8 cellular contexts compared by ENCODE assay signal in genomic region chr5:178130576-178131445, GRCh38. TPM values are rescaled to one million over a fixed set of nuclear protein-coding genes. Genes with fewer than 3 reads are reported as not detected.
A peak's percentile ranks its signal among the peaks of the same experiment; 100 is the strongest.
DNase-seq lines count a peak whose midpoint lies in the region; ATAC-seq and TF ChIP-seq lines count a peak whose summit lies in the region.

A gene with protein sequence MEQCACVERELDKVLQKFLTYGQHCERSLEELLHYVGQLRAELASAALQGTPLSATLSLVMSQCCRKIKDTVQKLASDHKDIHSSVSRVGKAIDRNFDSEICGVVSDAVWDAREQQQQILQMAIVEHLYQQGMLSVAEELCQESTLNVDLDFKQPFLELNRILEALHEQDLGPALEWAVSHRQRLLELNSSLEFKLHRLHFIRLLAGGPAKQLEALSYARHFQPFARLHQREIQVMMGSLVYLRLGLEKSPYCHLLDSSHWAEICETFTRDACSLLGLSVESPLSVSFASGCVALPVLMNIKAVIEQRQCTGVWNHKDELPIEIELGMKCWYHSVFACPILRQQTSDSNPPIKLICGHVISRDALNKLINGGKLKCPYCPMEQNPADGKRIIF (plus strand): TSS chr5:178131014. CDS start chr5:178138120, 7,106 bp downstream.

- H3K27ac ChIP-seq in HUES64 (ENCODE audit: low read depth, low read length), result peak within 1 kb of the TSS; percentile 99
- peak within 1 kb of the TSS; percentile 85 to 90 (median 86) for H3K27ac ChIP-seq in Peyer's patch
- H3K27ac ChIP-seq in esophagus (ENCODE audit: low read depth in 2 of 2, low read length in 1 of 2), result peak within 1 kb of the TSS; percentile 90 to 94

- peaks cover 15% of the 10 kb centered on the region for H3K36me3 Mint-ChIP-seq in activated T-cell treated with anti-CD3 and anti-CD28 coated beads, Interleukin-2, amount 50 U/mL, for 4 hours (ENCODE audit: insufficient read depth)

- TF ChIP-seq CTCF in Peyer's patch (IDR thresholded peaks at IDR 0.05), result peak in 1 of 6 experiments; percentile 6

- H3K4me3 ChIP-seq in HUES64 (ENCODE audit: low read length), result peak within 1 kb of the TSS; percentile 80
- peak within 1 kb of the TSS; percentile 62 to 77 (median 74) for H3K4me3 ChIP-seq in Peyer's patch
- peak within 1 kb of the TSS; percentile 67 to 98 for H3K4me3 ChIP-seq in esophagus (ENCODE audit: low read depth in 1 of 2, low read length in 2 of 2)
- peak within 1 kb of the TSS; percentile 78 for H3K4me3 ChIP-seq in mucosa of stomach (ENCODE audit: low read length)

- WGBS in HUES64, result under 1% methylated on average over 102 of the region's 102 CpGs
- 0 to 1% methylated on average over 82 to 102 of the region's 102 CpGs for WGBS in esophagus, 2 donors

- H3K36me3 ChIP-seq in HUES64 (ENCODE audit: insufficient read depth, low read length) (peaks cover 20% of the 10 kb centered on the region), Peyer's patch (peaks cover 0 to 17% (median 0%) of the 10 kb centered on the region in 3 donors), esophagus (ENCODE audit: control insufficient read depth in 2 of 2, insufficient read depth in 2 of 2, low read length in 1 of 2) (peaks cover 2 to 7% of the 10 kb centered on the region in 2 donors), mucosa of stomach (ENCODE audit: control insufficient read depth, insufficient read depth, low read length) (peaks cover under 1% of the 10 kb centered on the region)

- no peaks in the 10 kb centered on the region for H3K27me3 Mint-ChIP-seq in activated T-cell treated with anti-CD3 and anti-CD28 coated beads, Interleukin-2, amount 50 U/mL, for 4 hours (ENCODE audit: low read depth)

- H3K27me3 ChIP-seq in HUES64 (ENCODE audit: insufficient read depth, low read length) (no peaks in the 10 kb centered on the region), Peyer's patch (no peaks in the 10 kb centered on the region), esophagus (ENCODE audit: control insufficient read depth in 1 of 2, insufficient read depth in 2 of 2, low read length in 2 of 2) (no peaks in the 10 kb centered on the region), mucosa of stomach (ENCODE audit: control insufficient read depth, insufficient read depth, low read length) (no peaks in the 10 kb centered on the region)

- TF ChIP-seq POLR2A in Peyer's patch (IDR thresholded peaks at IDR 0.05), result peak; percentile 58 to 79

- DNase-seq in DMS114 treated with DMSO at 0.1 percent for 48 hours (lab: John Stamatoyannopoulos, UW; ENCODE audit: unreplicated experiment) (peak; percentile 49), Peyer's patch (peak; percentile 77 to 92 (median 92))
- peak; percentile 71 for DNase-seq in activated T-cell treated with anti-CD3 and anti-CD28 coated beads, Interleukin-2, amount 50 U/mL, for 4 hours
- DNase-seq in stimulated activated CD8-positive, alpha-beta memory T cell treated with anti-CD3 and anti-CD28 coated beads, Interleukin-7, amount 100 ng/mL, for 24 hours (ENCODE audit: low read depth), result peak; percentile 62

- peak within 1 kb of the TSS; percentile 89 for H3K4me3 Mint-ChIP-seq in activated T-cell treated with anti-CD3 and anti-CD28 coated beads, Interleukin-2, amount 50 U/mL, for 4 hours

- H3K9ac ChIP-seq in HUES64 (ENCODE audit: low read depth, low read length), result peak within 1 kb of the TSS; percentile 94
- peak within 1 kb of the TSS; percentile 87 for H3K9ac ChIP-seq in mucosa of stomach (ENCODE audit: low read length)

- peaks cover 25% of the 10 kb centered on the region for H3K4me1 Mint-ChIP-seq in activated T-cell treated with anti-CD3 and anti-CD28 coated beads, Interleukin-2, amount 50 U/mL, for 4 hours (ENCODE audit: low read depth)

- peak; percentile 77 for ATAC-seq in GM21447 (IDR thresholded peaks at IDR 0.05; ENCODE audit: unreplicated experiment)
- ATAC-seq in activated T-cell treated with anti-CD3 and anti-CD28 coated beads, Interleukin-2, amount 50 U/mL, for 4 hours, result peak; percentile 93 to 96

- H3K4me1 ChIP-seq in HUES64 (ENCODE audit: insufficient read depth, low read length) (peaks cover 15% of the 10 kb centered on the region), Peyer's patch (peaks cover 0 to 15% (median 0%) of the 10 kb centered on the region in 4 donors), esophagus (ENCODE audit: control insufficient read depth in 2 of 2, insufficient read depth in 2 of 2, low read length in 1 of 2) (peaks cover 0 to 4% of the 10 kb centered on the region in 2 donors), mucosa of stomach (ENCODE audit: control insufficient read depth, insufficient read depth, low read length) (no peaks in the 10 kb centered on the region)

- H3K9me3 ChIP-seq in HUES64 (ENCODE audit: insufficient read depth, low read depth, low read length) (no peaks in the 10 kb centered on the region), Peyer's patch (no peaks in the 10 kb centered on the region), esophagus (ENCODE audit: control insufficient read depth in 2 of 2, insufficient read depth in 1 of 2, low read depth in 1 of 2, low read length in 1 of 2) (no peaks in the 10 kb centered on the region), mucosa of stomach (ENCODE audit: control insufficient read depth, low read length) (no peaks in the 10 kb centered on the region)

- H3K9me3 Mint-ChIP-seq in activated T-cell treated with anti-CD3 and anti-CD28 coated beads, Interleukin-2, amount 50 U/mL, for 4 hours, result no peaks in the 10 kb centered on the region

RNA-seq across cellular contexts. Expression of the gene that starts here (rescaled TPM):
- polyA plus RNA-seq in HUES64 (2013, experiment 1 of 2), result 39.8 TPM
- 42.5 TPM for polyA plus RNA-seq in HUES64 (2013, experiment 2 of 2)
- 10 to 100 TPM; 35.9 to 59.4 (median 51.7) TPM for total RNA-seq in Peyer's patch
- total RNA-seq in activated T-cell treated with anti-CD3 and anti-CD28 coated beads, Interleukin-2, amount 50 U/mL, for 4 hours, result 10 to 100 TPM; 34.6 to 41.2 (median 35.8) TPM
- polyA plus RNA-seq in esophagus, result 10 to 100 TPM; 75.2 to 90.8 TPM

Comparison
In these comparisons a context has a peak if more than half of its experiments do, and no peak if none do; other contexts are left out.
1. Peak in every context shown above with its lines: DNase-seq, ATAC-seq, H3K4me3 ChIP-seq and H3K27ac ChIP-seq.